In genomic region chr2:9842487-9843228, GRCh38 we compare ENCODE assay signal across 8 cellular contexts. TPM values are rescaled to one million over a fixed set of nuclear protein-coding genes. Genes with fewer than 3 reads are reported as not detected.
DNase-seq lines count a peak whose midpoint lies in the region; ATAC-seq and TF ChIP-seq lines count a peak whose summit lies in the region.

No MANE protein-coding gene starts in this region.

- in situ Hi-C loops in GM23248 (cut with MboI) = no loop called here

- peaks cover 32% of the 10 kb centered on the region for H3F3A ChIP-seq in GM23248 (ENCODE audit: insufficient read depth)

- no peaks in the 10 kb centered on the region for H3K9me2 ChIP-seq in GM23248 (ENCODE audit: insufficient read depth)

- WGBS in GM23248 (ENCODE audit: low coverage in 1 of 2, low lambda C conversion rate in 2 of 2, missing lambda C conversion rate in 2 of 2), 2 experiments = 12 to 14% methylated on average over 21 of the region's 21 CpGs
- 23 to 25% methylated on average over 21 of the region's 21 CpGs for WGBS in sigmoid colon, 2 donors

- peak overlapping the region; percentile 93 for H3K4me2 ChIP-seq in GM23248 (ENCODE audit: unreplicated experiment)

- no peaks in the 10 kb centered on the region for H4K20me1 ChIP-seq in GM23248 (ENCODE audit: insufficient read depth)

- peak overlapping the region; percentile 81 for H3K4me3 ChIP-seq in GM23248
- peak overlapping the region; percentile 66 to 77 for H3K4me3 ChIP-seq in foreskin fibroblast (ENCODE audit: low read depth in 1 of 2, low read length in 2 of 2)
- peak overlapping the region; percentile 68 to 77 (median 73) for H3K4me3 ChIP-seq in sigmoid colon

- no peak for TF ChIP-seq EP300 in sigmoid colon (IDR thresholded peaks at IDR 0.05)

- no peak for DNase-seq in GM23248
- DNase-seq in foreskin fibroblast = no peak
- no peak for DNase-seq in sigmoid colon
- DNase-seq in effector CD8-positive, alpha-beta T cell (lab: John Stamatoyannopoulos, UW) = no peak
- no peak for DNase-seq in inferior parietal cortex (ENCODE audit: extremely low spot score)
- no peak for DNase-seq in globus pallidus (ENCODE audit: low spot score)

- no peaks in the 10 kb centered on the region for H3K9me3 ChIP-seq in GM23248 (ENCODE audit: low read depth)
- no peaks in the 10 kb centered on the region for H3K9me3 ChIP-seq in sigmoid colon

- H3K9ac ChIP-seq in GM23248 = peak overlapping the region; percentile 84

- no peak for ATAC-seq in GM18873 (IDR thresholded peaks at IDR 0.05; ENCODE audit: low FRiP score, unreplicated experiment)

- TF ChIP-seq CTCF in VCaP (conservative IDR thresholded peaks at IDR 0.05) (no peak), foreskin fibroblast (IDR thresholded peaks at IDR 0.05; ENCODE audit: low read depth, low read length) (no peak), sigmoid colon (IDR thresholded peaks at IDR 0.05) (no peak)

- H3K27ac ChIP-seq in GM23248 = peak overlapping the region; percentile 75
- peak overlapping the region; percentile 76 for H3K27ac ChIP-seq in VCaP
- H3K27ac ChIP-seq in sigmoid colon = peak overlapping the region; percentile 80 to 90 (median 88)

- H3K36me3 ChIP-seq in GM23248 (ENCODE audit: low read depth) (peaks cover 3% of the 10 kb centered on the region), sigmoid colon (peaks cover 0 to 18% (median 6%) of the 10 kb centered on the region in 4 donors)

- H3K4me1 ChIP-seq in GM23248 (ENCODE audit: insufficient read depth) (peaks cover 21% of the 10 kb centered on the region), sigmoid colon (peaks cover 0 to 19% (median 12%) of the 10 kb centered on the region in 4 donors)

- TF ChIP-seq POLR2A in sigmoid colon (IDR thresholded peaks at IDR 0.05) = no peak

- H2AFZ ChIP-seq in GM23248 = peak overlapping the region; percentile 92

- peaks cover 23% of the 10 kb centered on the region for H3K79me2 ChIP-seq in GM23248 (ENCODE audit: insufficient read depth)

- intact Hi-C loops in sigmoid colon (cut with DNase I) = loop anchor here (2.0 to 5.0 kb wide), 2 partner anchors 108 to 205 kb away; partner anchors contain the start of gene GRHL1

- H3K27me3 ChIP-seq in GM23248 (replicated peaks; ENCODE audit: insufficient read depth) (no peaks in the 10 kb centered on the region), sigmoid colon (no peaks in the 10 kb centered on the region)

RNA-seq across cellular contexts. Expression of gene TAF1B, which starts 0.6 kb away (rescaled TPM):
- total RNA-seq in GM23248 (2014; rRNA removed; shearing (Covaris generic)) = 9.0 and 27.0 TPM in 2 replicates
- polyA plus RNA-seq in GM23248 (2016; fragmentation: Nextera tagmentation; extraction: Ambion mirVana) = 16.6 TPM in 2 replicates
- total RNA-seq in sigmoid colon = 10 to 100 TPM; 10.3 to 14.5 (median 12.2) TPM
- polyA plus RNA-seq in sigmoid colon = 10 to 100 TPM in 1 of 3 donors, 1 to 10 TPM in 2; 2.3 to 19.8 (median 6.7) TPM
